Comparison of ENCODE assay signal across 1 cellular context in the genomic region with DNA sequence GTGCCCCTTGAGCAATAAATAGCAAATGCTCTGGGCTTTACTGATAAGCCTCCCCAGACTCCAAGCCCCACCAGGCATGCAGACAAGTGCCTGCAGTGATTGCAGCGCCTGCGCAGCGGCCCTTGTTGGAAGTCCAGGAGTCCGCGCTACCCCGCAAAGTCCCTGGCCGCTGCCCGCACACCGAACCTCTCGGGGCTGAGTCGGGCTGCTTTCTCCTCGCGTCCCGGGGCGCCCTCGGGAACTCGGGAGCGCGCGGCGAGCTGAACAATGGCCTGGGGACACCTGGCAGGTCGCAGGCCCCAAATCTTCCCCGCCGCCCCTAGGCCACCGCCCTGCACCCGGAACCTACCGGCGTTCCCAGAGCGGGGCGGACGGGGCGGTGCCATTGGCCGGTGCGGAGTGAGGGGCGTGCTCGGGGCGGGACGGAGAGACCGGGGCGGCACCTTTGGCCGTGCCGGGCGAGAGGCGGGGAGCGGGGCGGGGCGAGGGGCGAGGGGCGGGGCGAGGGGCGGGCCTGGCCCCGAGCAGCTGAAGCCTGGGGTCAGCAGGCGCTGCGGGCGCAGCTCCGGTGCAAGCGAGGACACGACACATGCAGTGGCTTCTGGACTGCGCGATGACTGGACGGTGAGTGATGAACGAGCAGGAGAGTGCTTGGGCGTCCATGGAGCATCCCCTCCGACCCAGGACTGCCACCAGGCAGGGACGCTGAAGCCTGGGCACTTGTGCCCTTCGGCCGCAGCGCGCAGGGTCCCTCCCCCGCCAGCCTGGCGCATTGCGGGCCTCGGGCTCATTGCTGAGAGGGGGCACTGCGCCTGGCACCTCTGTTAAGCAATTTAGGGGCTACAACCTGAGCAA.
TF ChIP-seq lines count a peak whose summit lies in the region.

A gene with protein sequence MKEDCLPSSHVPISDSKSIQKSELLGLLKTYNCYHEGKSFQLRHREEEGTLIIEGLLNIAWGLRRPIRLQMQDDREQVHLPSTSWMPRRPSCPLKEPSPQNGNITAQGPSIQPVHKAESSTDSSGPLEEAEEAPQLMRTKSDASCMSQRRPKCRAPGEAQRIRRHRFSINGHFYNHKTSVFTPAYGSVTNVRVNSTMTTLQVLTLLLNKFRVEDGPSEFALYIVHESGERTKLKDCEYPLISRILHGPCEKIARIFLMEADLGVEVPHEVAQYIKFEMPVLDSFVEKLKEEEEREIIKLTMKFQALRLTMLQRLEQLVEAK (plus strand): TSS at position 560 of the 855 bp plus-strand sequence. CDS start 10,401 bp downstream, outside the sequence.

TF ChIP-seq in HepG2, 621 proteins besides CTCF, POLR2A, EP300 and RAD21 (continued from another document and continues in another):
- TF ChIP-seq, protein P1, sequence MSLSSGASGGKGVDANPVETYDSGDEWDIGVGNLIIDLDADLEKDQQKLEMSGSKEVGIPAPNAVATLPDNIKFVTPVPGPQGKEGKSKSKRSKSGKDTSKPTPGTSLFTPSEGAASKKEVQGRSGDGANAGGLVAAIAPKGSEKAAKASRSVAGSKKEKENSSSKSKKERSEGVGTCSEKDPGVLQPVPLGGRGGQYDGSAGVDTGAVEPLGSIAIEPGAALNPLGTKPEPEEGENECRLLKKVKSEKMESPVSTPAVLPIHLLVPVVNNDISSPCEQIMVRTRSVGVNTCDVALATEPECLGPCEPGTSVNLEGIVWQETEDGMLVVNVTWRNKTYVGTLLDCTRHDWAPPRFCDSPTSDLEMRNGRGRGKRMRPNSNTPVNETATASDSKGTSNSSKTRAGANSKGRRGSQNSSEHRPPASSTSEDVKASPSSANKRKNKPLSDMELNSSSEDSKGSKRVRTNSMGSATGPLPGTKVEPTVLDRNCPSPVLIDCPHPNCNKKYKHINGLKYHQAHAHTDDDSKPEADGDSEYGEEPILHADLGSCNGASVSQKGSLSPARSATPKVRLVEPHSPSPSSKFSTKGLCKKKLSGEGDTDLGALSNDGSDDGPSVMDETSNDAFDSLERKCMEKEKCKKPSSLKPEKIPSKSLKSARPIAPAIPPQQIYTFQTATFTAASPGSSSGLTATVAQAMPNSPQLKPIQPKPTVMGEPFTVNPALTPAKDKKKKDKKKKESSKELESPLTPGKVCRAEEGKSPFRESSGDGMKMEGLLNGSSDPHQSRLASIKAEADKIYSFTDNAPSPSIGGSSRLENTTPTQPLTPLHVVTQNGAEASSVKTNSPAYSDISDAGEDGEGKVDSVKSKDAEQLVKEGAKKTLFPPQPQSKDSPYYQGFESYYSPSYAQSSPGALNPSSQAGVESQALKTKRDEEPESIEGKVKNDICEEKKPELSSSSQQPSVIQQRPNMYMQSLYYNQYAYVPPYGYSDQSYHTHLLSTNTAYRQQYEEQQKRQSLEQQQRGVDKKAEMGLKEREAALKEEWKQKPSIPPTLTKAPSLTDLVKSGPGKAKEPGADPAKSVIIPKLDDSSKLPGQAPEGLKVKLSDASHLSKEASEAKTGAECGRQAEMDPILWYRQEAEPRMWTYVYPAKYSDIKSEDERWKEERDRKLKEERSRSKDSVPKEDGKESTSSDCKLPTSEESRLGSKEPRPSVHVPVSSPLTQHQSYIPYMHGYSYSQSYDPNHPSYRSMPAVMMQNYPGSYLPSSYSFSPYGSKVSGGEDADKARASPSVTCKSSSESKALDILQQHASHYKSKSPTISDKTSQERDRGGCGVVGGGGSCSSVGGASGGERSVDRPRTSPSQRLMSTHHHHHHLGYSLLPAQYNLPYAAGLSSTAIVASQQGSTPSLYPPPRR (CRISPR knock-in tag; IDR thresholded peaks at IDR 0.05; ENCODE audit: borderline replicate concordance), result 0 out of 2 replicates have a peak, but pooled peaks have one; percentile 21
- TF ChIP-seq MAZ (IDR thresholded peaks at IDR 0.05; ENCODE audit: borderline replicate concordance, low read depth, low read length), result 0 out of 2 replicates have a peak, but pooled peaks have one; percentile 32
- TF ChIP-seq MAZ (CRISPR knock-in tag; IDR thresholded peaks at IDR 0.05; ENCODE audit: low read depth), result peak; percentile 56
- TF ChIP-seq KDM4B (CRISPR knock-in tag; IDR thresholded peaks at IDR 0.05), result peak; percentile 53; the same call in 1 of the 2 replicates
- TF ChIP-seq, protein P2, sequence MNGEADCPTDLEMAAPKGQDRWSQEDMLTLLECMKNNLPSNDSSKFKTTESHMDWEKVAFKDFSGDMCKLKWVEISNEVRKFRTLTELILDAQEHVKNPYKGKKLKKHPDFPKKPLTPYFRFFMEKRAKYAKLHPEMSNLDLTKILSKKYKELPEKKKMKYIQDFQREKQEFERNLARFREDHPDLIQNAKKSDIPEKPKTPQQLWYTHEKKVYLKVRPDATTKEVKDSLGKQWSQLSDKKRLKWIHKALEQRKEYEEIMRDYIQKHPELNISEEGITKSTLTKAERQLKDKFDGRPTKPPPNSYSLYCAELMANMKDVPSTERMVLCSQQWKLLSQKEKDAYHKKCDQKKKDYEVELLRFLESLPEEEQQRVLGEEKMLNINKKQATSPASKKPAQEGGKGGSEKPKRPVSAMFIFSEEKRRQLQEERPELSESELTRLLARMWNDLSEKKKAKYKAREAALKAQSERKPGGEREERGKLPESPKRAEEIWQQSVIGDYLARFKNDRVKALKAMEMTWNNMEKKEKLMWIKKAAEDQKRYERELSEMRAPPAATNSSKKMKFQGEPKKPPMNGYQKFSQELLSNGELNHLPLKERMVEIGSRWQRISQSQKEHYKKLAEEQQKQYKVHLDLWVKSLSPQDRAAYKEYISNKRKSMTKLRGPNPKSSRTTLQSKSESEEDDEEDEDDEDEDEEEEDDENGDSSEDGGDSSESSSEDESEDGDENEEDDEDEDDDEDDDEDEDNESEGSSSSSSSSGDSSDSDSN (CRISPR knock-in tag; IDR thresholded peaks at IDR 0.05), result peak; percentile 70
- TF ChIP-seq SIX1 (CRISPR knock-in tag; IDR thresholded peaks at IDR 0.05; ENCODE audit: borderline replicate concordance), result no peak
- TF ChIP-seq HNRNPLL (IDR thresholded peaks at IDR 0.05; ENCODE audit: low read depth, low read length, poor library complexity, severe bottlenecking), result peak; percentile 85
- 0 out of 2 replicates have a peak, but pooled peaks have one; percentile 10 for TF ChIP-seq ZNF274 (CRISPR knock-in tag; IDR thresholded peaks at IDR 0.05)
- peak; percentile 38 for TF ChIP-seq SRSF1 (optimal IDR thresholded peaks at IDR 0.05; ENCODE audit: low read depth, low read length)
- peak; percentile 53; the same call in 1 of the 2 replicates for TF ChIP-seq ZNF317 (CRISPR knock-in tag; IDR thresholded peaks at IDR 0.05)
- TF ChIP-seq NCOR1 (IDR thresholded peaks at IDR 0.05; ENCODE audit: borderline replicate concordance, low read length), result peak; percentile 52; the same call in 1 of the 2 replicates
- TF ChIP-seq, protein P3, sequence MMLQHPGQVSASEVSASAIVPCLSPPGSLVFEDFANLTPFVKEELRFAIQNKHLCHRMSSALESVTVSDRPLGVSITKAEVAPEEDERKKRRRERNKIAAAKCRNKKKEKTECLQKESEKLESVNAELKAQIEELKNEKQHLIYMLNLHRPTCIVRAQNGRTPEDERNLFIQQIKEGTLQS (CRISPR knock-in tag; IDR thresholded peaks at IDR 0.05), result 0 out of 2 replicates have a peak, but pooled peaks have one; percentile 57
- TF ChIP-seq MBNL3 (CRISPR knock-in tag; conservative IDR thresholded peaks at IDR 0.05), result no peak
- TF ChIP-seq ZNF143 (CRISPR knock-in tag; IDR thresholded peaks at IDR 0.05), result peak; percentile 23; the same call in 1 of the 2 replicates
- TF ChIP-seq ESRRA (CRISPR knock-in tag; IDR thresholded peaks at IDR 0.05; ENCODE audit: low read depth), result peak; percentile 55; the same call in 1 of the 2 replicates
- peak; percentile 67; the same call in 1 of the 2 replicates for TF ChIP-seq HOXD1 (CRISPR knock-in tag; IDR thresholded peaks at IDR 0.05)
- no peak for TF ChIP-seq SP1 (IDR thresholded peaks at IDR 0.05)
- peak; percentile 72 for TF ChIP-seq SP1 (CRISPR knock-in tag; IDR thresholded peaks at IDR 0.05)
- TF ChIP-seq ZNF543 (CRISPR knock-in tag; IDR thresholded peaks at IDR 0.05), result peak; percentile 51; the same call in 1 of the 2 replicates
- TF ChIP-seq PAX8 (CRISPR knock-in tag; IDR thresholded peaks at IDR 0.05; ENCODE audit: borderline replicate concordance), result peak; percentile 58; the same call in 1 of the 2 replicates
- TF ChIP-seq HNRNPK (IDR thresholded peaks at IDR 0.05; ENCODE audit: low read depth, low read length, poor library complexity, severe bottlenecking), result peak; percentile 57
- TF ChIP-seq ERF (CRISPR knock-in tag; IDR thresholded peaks at IDR 0.05), result peak; percentile 69
- TF ChIP-seq SP5 (CRISPR knock-in tag; IDR thresholded peaks at IDR 0.05; ENCODE audit: borderline replicate concordance, low read depth), result peak; percentile 65; the same call in 1 of the 2 replicates
- TF ChIP-seq, protein P4, sequence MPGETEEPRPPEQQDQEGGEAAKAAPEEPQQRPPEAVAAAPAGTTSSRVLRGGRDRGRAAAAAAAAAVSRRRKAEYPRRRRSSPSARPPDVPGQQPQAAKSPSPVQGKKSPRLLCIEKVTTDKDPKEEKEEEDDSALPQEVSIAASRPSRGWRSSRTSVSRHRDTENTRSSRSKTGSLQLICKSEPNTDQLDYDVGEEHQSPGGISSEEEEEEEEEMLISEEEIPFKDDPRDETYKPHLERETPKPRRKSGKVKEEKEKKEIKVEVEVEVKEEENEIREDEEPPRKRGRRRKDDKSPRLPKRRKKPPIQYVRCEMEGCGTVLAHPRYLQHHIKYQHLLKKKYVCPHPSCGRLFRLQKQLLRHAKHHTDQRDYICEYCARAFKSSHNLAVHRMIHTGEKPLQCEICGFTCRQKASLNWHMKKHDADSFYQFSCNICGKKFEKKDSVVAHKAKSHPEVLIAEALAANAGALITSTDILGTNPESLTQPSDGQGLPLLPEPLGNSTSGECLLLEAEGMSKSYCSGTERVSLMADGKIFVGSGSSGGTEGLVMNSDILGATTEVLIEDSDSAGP (CRISPR knock-in tag; IDR thresholded peaks at IDR 0.05; ENCODE audit: borderline replicate concordance), result peak; percentile 52; the same call in 1 of the 2 replicates
- TF ChIP-seq GATAD2A (CRISPR knock-in tag; IDR thresholded peaks at IDR 0.05), result no peak; the same call in 1 of the 2 replicates
- TF ChIP-seq, protein P5, sequence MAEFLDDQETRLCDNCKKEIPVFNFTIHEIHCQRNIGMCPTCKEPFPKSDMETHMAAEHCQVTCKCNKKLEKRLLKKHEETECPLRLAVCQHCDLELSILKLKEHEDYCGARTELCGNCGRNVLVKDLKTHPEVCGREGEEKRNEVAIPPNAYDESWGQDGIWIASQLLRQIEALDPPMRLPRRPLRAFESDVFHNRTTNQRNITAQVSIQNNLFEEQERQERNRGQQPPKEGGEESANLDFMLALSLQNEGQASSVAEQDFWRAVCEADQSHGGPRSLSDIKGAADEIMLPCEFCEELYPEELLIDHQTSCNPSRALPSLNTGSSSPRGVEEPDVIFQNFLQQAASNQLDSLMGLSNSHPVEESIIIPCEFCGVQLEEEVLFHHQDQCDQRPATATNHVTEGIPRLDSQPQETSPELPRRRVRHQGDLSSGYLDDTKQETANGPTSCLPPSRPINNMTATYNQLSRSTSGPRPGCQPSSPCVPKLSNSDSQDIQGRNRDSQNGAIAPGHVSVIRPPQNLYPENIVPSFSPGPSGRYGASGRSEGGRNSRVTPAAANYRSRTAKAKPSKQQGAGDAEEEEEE (CRISPR knock-in tag; IDR thresholded peaks at IDR 0.05; ENCODE audit: borderline replicate concordance), result peak; percentile 80; the same call in 1 of the 2 replicates
- TF ChIP-seq GATAD1 (CRISPR knock-in tag; IDR thresholded peaks at IDR 0.05), result peak; percentile 35; the same call in 1 of the 2 replicates
- peak; percentile 87; the same call in 1 of the 2 replicates for TF ChIP-seq ZNF605 (CRISPR knock-in tag; IDR thresholded peaks at IDR 0.05)
- TF ChIP-seq, protein P6, sequence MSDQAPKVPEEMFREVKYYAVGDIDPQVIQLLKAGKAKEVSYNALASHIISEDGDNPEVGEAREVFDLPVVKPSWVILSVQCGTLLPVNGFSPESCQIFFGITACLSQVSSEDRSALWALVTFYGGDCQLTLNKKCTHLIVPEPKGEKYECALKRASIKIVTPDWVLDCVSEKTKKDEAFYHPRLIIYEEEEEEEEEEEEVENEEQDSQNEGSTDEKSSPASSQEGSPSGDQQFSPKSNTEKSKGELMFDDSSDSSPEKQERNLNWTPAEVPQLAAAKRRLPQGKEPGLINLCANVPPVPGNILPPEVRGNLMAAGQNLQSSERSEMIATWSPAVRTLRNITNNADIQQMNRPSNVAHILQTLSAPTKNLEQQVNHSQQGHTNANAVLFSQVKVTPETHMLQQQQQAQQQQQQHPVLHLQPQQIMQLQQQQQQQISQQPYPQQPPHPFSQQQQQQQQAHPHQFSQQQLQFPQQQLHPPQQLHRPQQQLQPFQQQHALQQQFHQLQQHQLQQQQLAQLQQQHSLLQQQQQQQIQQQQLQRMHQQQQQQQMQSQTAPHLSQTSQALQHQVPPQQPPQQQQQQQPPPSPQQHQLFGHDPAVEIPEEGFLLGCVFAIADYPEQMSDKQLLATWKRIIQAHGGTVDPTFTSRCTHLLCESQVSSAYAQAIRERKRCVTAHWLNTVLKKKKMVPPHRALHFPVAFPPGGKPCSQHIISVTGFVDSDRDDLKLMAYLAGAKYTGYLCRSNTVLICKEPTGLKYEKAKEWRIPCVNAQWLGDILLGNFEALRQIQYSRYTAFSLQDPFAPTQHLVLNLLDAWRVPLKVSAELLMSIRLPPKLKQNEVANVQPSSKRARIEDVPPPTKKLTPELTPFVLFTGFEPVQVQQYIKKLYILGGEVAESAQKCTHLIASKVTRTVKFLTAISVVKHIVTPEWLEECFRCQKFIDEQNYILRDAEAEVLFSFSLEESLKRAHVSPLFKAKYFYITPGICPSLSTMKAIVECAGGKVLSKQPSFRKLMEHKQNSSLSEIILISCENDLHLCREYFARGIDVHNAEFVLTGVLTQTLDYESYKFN (CRISPR knock-in tag; conservative IDR thresholded peaks at IDR 0.05), result no peak; the same call in 1 of the 2 replicates
- no peak; the same call in 1 of the 2 replicates for TF ChIP-seq CHCHD3 (CRISPR knock-in tag; IDR thresholded peaks at IDR 0.05)
- TF ChIP-seq ZNF557 (CRISPR knock-in tag; IDR thresholded peaks at IDR 0.05), result no peak
- no peak for TF ChIP-seq NR2F2 (IDR thresholded peaks at IDR 0.05; ENCODE audit: borderline replicate concordance, low read depth)
- peak; percentile 73 for TF ChIP-seq ARNT2 (CRISPR knock-in tag; IDR thresholded peaks at IDR 0.05; ENCODE audit: low read depth)
- TF ChIP-seq ZNF563 (CRISPR knock-in tag; IDR thresholded peaks at IDR 0.05), result 0 out of 2 replicates have a peak, but pooled peaks have one; percentile 55
- 0 out of 2 replicates have a peak, but pooled peaks have one; percentile 44 for TF ChIP-seq ZNF841 (CRISPR knock-in tag; IDR thresholded peaks at IDR 0.05; ENCODE audit: borderline replicate concordance)
- TF ChIP-seq SOX6 (IDR thresholded peaks at IDR 0.05), result no peak
- TF ChIP-seq SOX6 (CRISPR knock-in tag; IDR thresholded peaks at IDR 0.05), result peak; percentile 66
- peak; percentile 25; the same call in 1 of the 2 replicates for TF ChIP-seq ZNF180 (CRISPR knock-in tag; IDR thresholded peaks at IDR 0.05; ENCODE audit: borderline replicate concordance, low read depth)
- TF ChIP-seq ZNF564 (CRISPR knock-in tag; IDR thresholded peaks at IDR 0.05), result peak; percentile 19
- no peak for TF ChIP-seq ZNF792 (CRISPR knock-in tag; IDR thresholded peaks at IDR 0.05)
- peak; percentile 43 for TF ChIP-seq HNF4A (CRISPR knock-in tag; IDR thresholded peaks at IDR 0.05)
- peak; percentile 77 for TF ChIP-seq RBM39 (IDR thresholded peaks at IDR 0.05; ENCODE audit: low read depth, low read length, poor library complexity, severe bottlenecking)
